In genomic region chr20:43458422-43458924, GRCh38 we compare ENCODE assay signal across 8 cellular contexts. TPM values are rescaled to one million over a fixed set of nuclear protein-coding genes. Genes with fewer than 3 reads are reported as not detected.
DNase-seq lines count a peak whose midpoint lies in the region; ATAC-seq lines count a peak whose summit lies in the region.

No MANE protein-coding gene starts in this region.

- peaks cover 44% of the 10 kb centered on the region for H3K36me3 Mint-ChIP-seq in activated naive CD8-positive, alpha-beta T cell treated with anti-CD3 and anti-CD28 coated beads for 36 hours

- peak overlapping the region; percentile 97 for H3K27ac ChIP-seq in temporal lobe (ENCODE audit: low read depth, low read length)

- peaks cover 5% of the 10 kb centered on the region for H3K27me3 Mint-ChIP-seq in activated naive CD8-positive, alpha-beta T cell treated with anti-CD3 and anti-CD28 coated beads for 36 hours

- DNase-seq in EH (ENCODE audit: low read depth): peak; percentile 19
- no peak for DNase-seq in activated naive CD8-positive, alpha-beta T cell treated with anti-CD3 and anti-CD28 coated beads for 36 hours
- peak; percentile 15 for DNase-seq in kidney tubule cell (ENCODE audit: low spot score)
- no peak for DNase-seq in NCI-H128 (lab: John Stamatoyannopoulos, UW; ENCODE audit: unreplicated experiment)

- peaks cover 46% of the 10 kb centered on the region for H3K4me1 Mint-ChIP-seq in activated naive CD8-positive, alpha-beta T cell treated with anti-CD3 and anti-CD28 coated beads for 36 hours

- peak overlapping the region; percentile 86 for H3K27ac Mint-ChIP-seq in activated naive CD8-positive, alpha-beta T cell treated with anti-CD3 and anti-CD28 coated beads for 36 hours

- H3K9me3 Mint-ChIP-seq in activated naive CD8-positive, alpha-beta T cell treated with anti-CD3 and anti-CD28 coated beads for 36 hours: no peaks in the 10 kb centered on the region

- ATAC-seq in HG02678 (IDR thresholded peaks at IDR 0.05; ENCODE audit: unreplicated experiment) (peak; percentile 1), GM21360 (IDR thresholded peaks at IDR 0.05; ENCODE audit: unreplicated experiment) (no peak), HG03439 (IDR thresholded peaks at IDR 0.05; ENCODE audit: unreplicated experiment) (no peak)

- peak overlapping the region; percentile 91 for H3K4me3 Mint-ChIP-seq in activated naive CD8-positive, alpha-beta T cell treated with anti-CD3 and anti-CD28 coated beads for 36 hours

RNA-seq across cellular contexts. Expression of gene SRSF6, which starts 0.8 kb away (rescaled TPM):
- total RNA-seq in activated naive CD8-positive, alpha-beta T cell treated with anti-CD3 and anti-CD28 coated beads for 36 hours: 100 to 1,000 TPM; 224 to 225 TPM
- 44.0 TPM for total RNA-seq in temporal lobe

RNA-seq across cellular contexts. Expression of gene L3MBTL1, which starts 49.0 kb away (rescaled TPM):
- 1 to 10 TPM; 4.3 to 4.8 TPM for total RNA-seq in activated naive CD8-positive, alpha-beta T cell treated with anti-CD3 and anti-CD28 coated beads for 36 hours
- total RNA-seq in temporal lobe: 14.8 TPM

Comparison
In these comparisons a context has a peak if more than half of its experiments do, and no peak if none do; other contexts are left out.
1. DNase-seq: peak in EH (single experiment) and kidney tubule cell (single experiment); none in activated naive CD8-positive, alpha-beta T cell treated with anti-CD3 and anti-CD28 coated beads for 36 hours (single experiment) and NCI-H128 (single experiment).